Comparison of ENCODE assay signal across 8 cellular contexts in the genomic region with DNA sequence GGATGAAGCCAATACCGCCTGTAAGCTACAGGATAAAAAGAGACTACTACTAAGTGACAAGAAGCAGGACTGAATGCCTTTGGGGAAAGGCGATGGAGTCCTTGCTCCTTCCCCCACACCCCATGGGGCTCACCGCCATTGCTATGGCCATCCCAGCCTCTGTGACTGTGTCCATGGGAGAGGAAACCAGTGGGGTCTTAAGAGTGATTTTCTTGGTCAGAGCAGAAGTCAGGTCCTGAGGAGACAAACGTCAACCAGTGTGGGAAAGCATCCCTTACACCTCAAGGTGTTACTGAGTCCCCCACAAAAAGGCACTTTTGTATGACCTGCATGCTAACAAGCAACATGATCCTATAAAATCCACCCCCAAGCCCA. TPM values are rescaled to one million over a fixed set of nuclear protein-coding genes. Genes with fewer than 3 reads are reported as not detected.
DNase-seq lines count a peak whose midpoint lies in the region.

No MANE protein-coding gene starts in this region.

- no peak for DNase-seq in activated CD4-positive, alpha-beta T cell treated with anti-CD3 and anti-CD28 coated beads, Interleukin-2, amount 10 ng/mL, durations not matched to agents 24 days and 14 days
- DNase-seq in activated CD4-positive, alpha-beta T cell treated with anti-CD3 and anti-CD28 coated beads for 4 hours: no peak
- DNase-seq in activated T-helper 2 cell treated with anti-CD3 and anti-CD28 coated beads, Interferon-gamma antibody, Interleukin-2, Interleukin-4, amounts not matched to agents 10 μg/mL and 5 μg/mL and 100 μg/mL, durations not matched to agents 14 hours and 24 hours and 36 hours (ENCODE audit: low spot score): peak; percentile 8
- no peak for DNase-seq in KBM-7
- DNase-seq in NCI-H2029 treated with DMSO at 0.1 percent for 48 hours (lab: John Stamatoyannopoulos, UW): no peak
- no peak for DNase-seq in glomerular visceral epithelial cell (ENCODE audit: extremely low spot score)

- peaks cover 38% of the 10 kb centered on the region for H3K4me1 Mint-ChIP-seq in activated CD4-positive, alpha-beta T cell treated with anti-CD3 and anti-CD28 coated beads, Interleukin-2, amount 10 ng/mL, durations not matched to agents 24 days and 14 days
- peaks cover 38% of the 10 kb centered on the region for H3K4me1 Mint-ChIP-seq in activated T-helper 2 cell treated with anti-CD3 and anti-CD28 coated beads, Interferon-gamma antibody, Interleukin-2, Interleukin-4, amounts not matched to agents 10 μg/mL and 5 μg/mL and 100 μg/mL, durations not matched to agents 14 hours and 24 hours and 36 hours (ENCODE audit: low read depth)

- peak overlapping the region; percentile 98 for H3K4me3 Mint-ChIP-seq in activated CD4-positive, alpha-beta T cell treated with anti-CD3 and anti-CD28 coated beads, Interleukin-2, amount 10 ng/mL, durations not matched to agents 24 days and 14 days
- H3K4me3 Mint-ChIP-seq in activated T-helper 2 cell treated with anti-CD3 and anti-CD28 coated beads, Interferon-gamma antibody, Interleukin-2, Interleukin-4, amounts not matched to agents 10 μg/mL and 5 μg/mL and 100 μg/mL, durations not matched to agents 14 hours and 24 hours and 36 hours (ENCODE audit: low read depth): peak overlapping the region; percentile 90

- peak overlapping the region; percentile 95 for H3K27ac Mint-ChIP-seq in activated CD4-positive, alpha-beta T cell treated with anti-CD3 and anti-CD28 coated beads, Interleukin-2, amount 10 ng/mL, durations not matched to agents 24 days and 14 days
- peak overlapping the region; percentile 94 for H3K27ac Mint-ChIP-seq in activated T-helper 2 cell treated with anti-CD3 and anti-CD28 coated beads, Interferon-gamma antibody, Interleukin-2, Interleukin-4, amounts not matched to agents 10 μg/mL and 5 μg/mL and 100 μg/mL, durations not matched to agents 14 hours and 24 hours and 36 hours

- H3K27me3 Mint-ChIP-seq in activated CD4-positive, alpha-beta T cell treated with anti-CD3 and anti-CD28 coated beads, Interleukin-2, amount 10 ng/mL, durations not matched to agents 24 days and 14 days: no peaks in the 10 kb centered on the region
- H3K27me3 Mint-ChIP-seq in activated T-helper 2 cell treated with anti-CD3 and anti-CD28 coated beads, Interferon-gamma antibody, Interleukin-2, Interleukin-4, amounts not matched to agents 10 μg/mL and 5 μg/mL and 100 μg/mL, durations not matched to agents 14 hours and 24 hours and 36 hours (ENCODE audit: low read depth): no peaks in the 10 kb centered on the region

- peak overlapping the region; percentile 96 for H3K27ac ChIP-seq in stomach smooth muscle (ENCODE audit: low read length)

- intact Hi-C loops in activated CD4-positive, alpha-beta T cell treated with anti-CD3 and anti-CD28 coated beads, Interleukin-2, amount 10 ng/mL, durations not matched to agents 24 days and 14 days (cut with micrococcal nuclease): loop anchor here (2.0 to 10.0 kb wide), 2 partner anchors 67 to 843 kb away; a partner anchor contains a TSS
- intact Hi-C loops in activated T-helper 2 cell treated with anti-CD3 and anti-CD28 coated beads, Interferon-gamma antibody, Interleukin-2, Interleukin-4, amounts not matched to agents 10 μg/mL and 5 μg/mL and 100 μg/mL, durations not matched to agents 14 hours and 24 hours and 36 hours (cut with micrococcal nuclease): loop anchor here (2.0 to 10.0 kb wide), 2 partner anchors 67 to 387 kb away; a partner anchor contains a TSS

- H3K9me3 Mint-ChIP-seq in activated CD4-positive, alpha-beta T cell treated with anti-CD3 and anti-CD28 coated beads, Interleukin-2, amount 10 ng/mL, durations not matched to agents 24 days and 14 days: no peaks in the 10 kb centered on the region
- H3K9me3 Mint-ChIP-seq in activated T-helper 2 cell treated with anti-CD3 and anti-CD28 coated beads, Interferon-gamma antibody, Interleukin-2, Interleukin-4, amounts not matched to agents 10 μg/mL and 5 μg/mL and 100 μg/mL, durations not matched to agents 14 hours and 24 hours and 36 hours: no peaks in the 10 kb centered on the region

- H3K36me3 ChIP-seq in stomach smooth muscle (ENCODE audit: control insufficient read depth in 2 of 2, insufficient read depth in 2 of 2, low read length in 2 of 2): peaks cover 47 to 54% of the 10 kb centered on the region in 2 donors

- in situ Hi-C loops in KBM-7 (cut with MboI; ENCODE audit: low pct_unique_long_range_greater_than_20kb, low sequenced_read_pairs): no loop called here

- H3K4me3 ChIP-seq in iPS-18c (ENCODE audit: insufficient read depth, low read depth, low read length): peak overlapping the region; percentile 74
- H3K4me3 ChIP-seq in stomach smooth muscle (ENCODE audit: low read length in 2 of 2): peak overlapping the region; percentile 45 to 84

- peak overlapping the region; percentile 87 to 96 for H3K9ac ChIP-seq in stomach smooth muscle (ENCODE audit: low read length in 2 of 2)

- no peaks in the 10 kb centered on the region for H3K27me3 ChIP-seq in stomach smooth muscle (ENCODE audit: control insufficient read depth in 1 of 2, insufficient read depth in 2 of 2, low read length in 2 of 2)

- peaks cover 19% of the 10 kb centered on the region for H3K4me1 ChIP-seq in stomach smooth muscle (ENCODE audit: control insufficient read depth, insufficient read depth, low read length)

- H3K9me3 ChIP-seq in iPS-18c (ENCODE audit: control insufficient read depth, insufficient read depth, low read length): no peaks in the 10 kb centered on the region
- no peaks in the 10 kb centered on the region for H3K9me3 ChIP-seq in stomach smooth muscle (ENCODE audit: control insufficient read depth in 2 of 2, low read length in 2 of 2)

- peaks cover 86% of the 10 kb centered on the region for H3K36me3 Mint-ChIP-seq in activated CD4-positive, alpha-beta T cell treated with anti-CD3 and anti-CD28 coated beads, Interleukin-2, amount 10 ng/mL, durations not matched to agents 24 days and 14 days (ENCODE audit: low read depth)
- H3K36me3 Mint-ChIP-seq in activated T-helper 2 cell treated with anti-CD3 and anti-CD28 coated beads, Interferon-gamma antibody, Interleukin-2, Interleukin-4, amounts not matched to agents 10 μg/mL and 5 μg/mL and 100 μg/mL, durations not matched to agents 14 hours and 24 hours and 36 hours (ENCODE audit: low read depth): peaks cover 93% of the 10 kb centered on the region

RNA-seq across cellular contexts. Expression of a gene that starts 0.9 kb away (rescaled TPM):
- total RNA-seq in activated CD4-positive, alpha-beta T cell treated with anti-CD3 and anti-CD28 coated beads, Interleukin-2, amount 10 ng/mL, durations not matched to agents 24 days and 14 days: 490 and 496 TPM in 2 replicates
- 412 and 416 TPM in 2 replicates for total RNA-seq in activated T-helper 2 cell treated with anti-CD3 and anti-CD28 coated beads, Interferon-gamma antibody, Interleukin-2, Interleukin-4, amounts not matched to agents 10 μg/mL and 5 μg/mL and 100 μg/mL, durations not matched to agents 14 hours and 24 hours and 36 hours

RNA-seq across cellular contexts. Expression of a gene that starts 6.4 kb away (rescaled TPM):
- 123 and 126 TPM in 2 replicates for total RNA-seq in activated CD4-positive, alpha-beta T cell treated with anti-CD3 and anti-CD28 coated beads, Interleukin-2, amount 10 ng/mL, durations not matched to agents 24 days and 14 days
- total RNA-seq in activated T-helper 2 cell treated with anti-CD3 and anti-CD28 coated beads, Interferon-gamma antibody, Interleukin-2, Interleukin-4, amounts not matched to agents 10 μg/mL and 5 μg/mL and 100 μg/mL, durations not matched to agents 14 hours and 24 hours and 36 hours: 118 and 120 TPM in 2 replicates

RNA-seq across cellular contexts. Expression of a gene that starts 9.9 kb away (rescaled TPM):
- 31.5 and 36.6 TPM in 2 replicates for total RNA-seq in activated CD4-positive, alpha-beta T cell treated with anti-CD3 and anti-CD28 coated beads, Interleukin-2, amount 10 ng/mL, durations not matched to agents 24 days and 14 days
- total RNA-seq in activated T-helper 2 cell treated with anti-CD3 and anti-CD28 coated beads, Interferon-gamma antibody, Interleukin-2, Interleukin-4, amounts not matched to agents 10 μg/mL and 5 μg/mL and 100 μg/mL, durations not matched to agents 14 hours and 24 hours and 36 hours: 30.4 and 30.5 TPM in 2 replicates

RNA-seq across cellular contexts. Expression of a gene that starts 21.1 kb away (rescaled TPM):
- 141 and 153 TPM in 2 replicates for total RNA-seq in activated CD4-positive, alpha-beta T cell treated with anti-CD3 and anti-CD28 coated beads, Interleukin-2, amount 10 ng/mL, durations not matched to agents 24 days and 14 days
- total RNA-seq in activated T-helper 2 cell treated with anti-CD3 and anti-CD28 coated beads, Interferon-gamma antibody, Interleukin-2, Interleukin-4, amounts not matched to agents 10 μg/mL and 5 μg/mL and 100 μg/mL, durations not matched to agents 14 hours and 24 hours and 36 hours: 161 and 167 TPM in 2 replicates

RNA-seq across cellular contexts. Expression of a gene that starts 38.2 kb away (rescaled TPM):
- total RNA-seq in activated CD4-positive, alpha-beta T cell treated with anti-CD3 and anti-CD28 coated beads, Interleukin-2, amount 10 ng/mL, durations not matched to agents 24 days and 14 days: 33.9 and 38.3 TPM in 2 replicates
- 37.8 and 39.1 TPM in 2 replicates for total RNA-seq in activated T-helper 2 cell treated with anti-CD3 and anti-CD28 coated beads, Interferon-gamma antibody, Interleukin-2, Interleukin-4, amounts not matched to agents 10 μg/mL and 5 μg/mL and 100 μg/mL, durations not matched to agents 14 hours and 24 hours and 36 hours
